In the genomic region with DNA sequence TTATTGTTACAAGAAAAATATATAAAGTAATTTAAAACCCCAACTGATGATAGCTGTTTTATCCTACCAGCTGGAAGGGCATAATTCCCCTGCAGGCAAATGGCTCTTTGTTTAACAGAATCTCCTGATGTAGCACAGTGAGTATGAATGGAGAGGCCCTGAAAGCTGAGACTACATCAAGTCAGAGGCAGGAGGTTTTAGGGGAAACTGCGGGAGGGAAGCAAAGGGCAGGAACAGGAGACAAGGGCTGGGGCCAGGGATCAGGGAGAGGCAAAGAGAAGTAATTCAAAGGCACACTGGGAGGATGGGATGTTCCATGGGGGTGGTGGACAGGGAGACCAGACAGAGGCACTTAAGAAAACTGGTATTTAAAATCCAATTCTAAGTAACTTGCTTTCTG, we compare ENCODE assay signal across 17 cellular contexts.
DNase-seq lines count a peak whose midpoint lies in the region; ATAC-seq and TF ChIP-seq lines count a peak whose summit lies in the region.
"Had no signal": no experiment of that assay in that cellular context is flagged by ENCODE, and none has a peak within 500 bp of the region (broad histone marks: within the 10 kb centered on the region; RNA-seq: fewer than 3 reads in every experiment).

No MANE protein-coding gene starts in this region.

- peak overlapping the region in 6 of 11 experiments; percentile 30 to 89 (median 78); a peak in 11 of 22 replicates for H3K27ac ChIP-seq in BLaER1 treated with 17β-estradiol and CSF1 and Interleukin-3, amounts not matched to agents 10 nM and 100 nM
- H3K27ac ChIP-seq in ectodermal cell (ENCODE audit: insufficient read depth, low read depth, low read length, poor library complexity, severe bottlenecking) (peak overlapping the region; percentile 46), hepatocyte (no peak overlapping the region)
- H3K27ac ChIP-seq: KMS-11 had no signal

- no peaks in the 10 kb centered on the region for H4K20me1 ChIP-seq in BLaER1 treated with 17β-estradiol and CSF1 and Interleukin-3, amounts not matched to agents 10 nM and 100 nM
- no peaks in the 10 kb centered on the region for H4K20me1 ChIP-seq in hepatocyte (ENCODE audit: insufficient read depth, poor library complexity, severe bottlenecking)

- H3K36me3 ChIP-seq in BLaER1 treated with 17β-estradiol and CSF1 and Interleukin-3, amounts not matched to agents 10 nM and 100 nM, result no peaks in the 10 kb centered on the region
- no peaks in the 10 kb centered on the region for H3K36me3 ChIP-seq in ectodermal cell (ENCODE audit: control insufficient read depth, insufficient read depth, low read length)
- H3K36me3 ChIP-seq in hepatocyte (replicated peaks; ENCODE audit: insufficient read depth, low read depth), result no peaks in the 10 kb centered on the region

- peak overlapping the region; percentile 24 for H3K4me3 Mint-ChIP-seq in neural crest cell

- H3K27me3 Mint-ChIP-seq in neural crest cell (ENCODE audit: low read depth), result peaks cover 2% of the 10 kb centered on the region

- DNase-seq in NCI-H146 treated with DMSO at 0.1 percent for 48 hours (lab: John Stamatoyannopoulos, UW; ENCODE audit: unreplicated experiment) (peak; percentile 93), neural crest cell (ENCODE audit: low read depth, low spot score) (no peak), hepatocyte (ENCODE audit: low spot score) (no peak)
- no peak for DNase-seq in activated CD4-positive, alpha-beta T cell treated with anti-CD3 and anti-CD28 coated beads for 4 hours
- DNase-seq: COR-L47, DMS153, H7, NCI-H2029 treated with DMSO at 0.1 percent for 48 hours, NCI-H226, NCI-H526 treated with DMSO at 0.1 percent for 48 hours, RPMI8226, SIG-M5 had no signal

- TF ChIP-seq CTCF in neural crest cell (conservative IDR thresholded peaks at IDR 0.05), result no peak
- no peak for TF ChIP-seq CTCF in hepatocyte (IDR thresholded peaks at IDR 0.05; ENCODE audit: poor library complexity)

- H2AFZ ChIP-seq in hepatocyte, result no peak overlapping the region

- peak overlapping the region in 3 of 11 experiments; percentile 29 to 79 (median 73); a peak in 5 of 22 replicates for H3K9ac ChIP-seq in BLaER1 treated with 17β-estradiol and CSF1 and Interleukin-3, amounts not matched to agents 10 nM and 100 nM
- H3K9ac ChIP-seq: KMS-11 had no signal

- H3K79me2 ChIP-seq in hepatocyte, result no peaks in the 10 kb centered on the region

- peak overlapping the region; percentile 94 for H3K27ac Mint-ChIP-seq in neural crest cell (ENCODE audit: unreplicated experiment)

- peaks cover 5% of the 10 kb centered on the region for H3K36me3 Mint-ChIP-seq in neural crest cell (ENCODE audit: low read depth)

- H3K4me3 ChIP-seq in BLaER1 treated with 17β-estradiol and CSF1 and Interleukin-3, amounts not matched to agents 10 nM and 100 nM, result no peak overlapping the region
- no peak overlapping the region for H3K4me3 ChIP-seq in ectodermal cell (ENCODE audit: insufficient read depth, low read depth, low read length)
- no peak overlapping the region for H3K4me3 ChIP-seq in hepatocyte

- H3K27me3 ChIP-seq in BLaER1 treated with 17β-estradiol and CSF1 and Interleukin-3, amounts not matched to agents 10 nM and 100 nM, result peaks cover 0 to 15% (median 0%) of the 10 kb centered on the region in 11 experiments; a peak in 4 of 22 replicates
- no peaks in the 10 kb centered on the region for H3K27me3 ChIP-seq in ectodermal cell (ENCODE audit: control insufficient read depth, insufficient read depth, low read length, poor library complexity, severe bottlenecking)
- H3K27me3 ChIP-seq in hepatocyte, result peaks cover 7% of the 10 kb centered on the region

- no peaks in the 10 kb centered on the region for H3K9me2 ChIP-seq in hepatocyte (replicated peaks; ENCODE audit: insufficient read depth)

- 2 to 3% methylated on average over 1 of the region's 1 CpG for WGBS in ectodermal cell, 2 experiments
- WGBS in hepatocyte (ENCODE audit: low lambda C conversion rate, missing lambda C conversion rate), result 46% methylated on average over 1 of the region's 1 CpG

- peaks cover 7% of the 10 kb centered on the region for H3K9me3 Mint-ChIP-seq in neural crest cell

- H3K4me1 ChIP-seq in BLaER1 treated with 17β-estradiol and CSF1 and Interleukin-3, amounts not matched to agents 10 nM and 100 nM, result peaks cover 16 to 100% (median 100%) of the 10 kb centered on the region in 10 experiments
- H3K4me1 ChIP-seq in ectodermal cell (ENCODE audit: control insufficient read depth, insufficient read depth, low read length), result peaks cover 16% of the 10 kb centered on the region
- H3K4me1 ChIP-seq in hepatocyte (ENCODE audit: insufficient read depth), result peaks cover 6% of the 10 kb centered on the region

- peaks cover 0 to 6% (median 0%) of the 10 kb centered on the region in 11 experiments; a peak in 2 of 22 replicates for H3K9me3 ChIP-seq in BLaER1 treated with 17β-estradiol and CSF1 and Interleukin-3, amounts not matched to agents 10 nM and 100 nM (replicated peaks in 1 of 11)
- H3K9me3 ChIP-seq in ectodermal cell (ENCODE audit: control insufficient read depth, low read length) (no peaks in the 10 kb centered on the region), hepatocyte (ENCODE audit: low read depth) (no peaks in the 10 kb centered on the region)

- H3K4me2 ChIP-seq in BLaER1 treated with 17β-estradiol and CSF1 and Interleukin-3, amounts not matched to agents 10 nM and 100 nM, result peak overlapping the region in 8 of 11 experiments; percentile 65 to 96 (median 90); a peak in 16 of 22 replicates
- no peak overlapping the region for H3K4me2 ChIP-seq in hepatocyte
- H3K4me2 ChIP-seq: KMS-11 had no signal

- no peak for ATAC-seq in GM21619 (IDR thresholded peaks at IDR 0.05; ENCODE audit: unreplicated experiment)
- ATAC-seq: HepG2 had no signal

- H3K4me1 Mint-ChIP-seq in neural crest cell, result peaks cover 38% of the 10 kb centered on the region
